9 cellular contexts compared by ENCODE assay signal in the genomic region with DNA sequence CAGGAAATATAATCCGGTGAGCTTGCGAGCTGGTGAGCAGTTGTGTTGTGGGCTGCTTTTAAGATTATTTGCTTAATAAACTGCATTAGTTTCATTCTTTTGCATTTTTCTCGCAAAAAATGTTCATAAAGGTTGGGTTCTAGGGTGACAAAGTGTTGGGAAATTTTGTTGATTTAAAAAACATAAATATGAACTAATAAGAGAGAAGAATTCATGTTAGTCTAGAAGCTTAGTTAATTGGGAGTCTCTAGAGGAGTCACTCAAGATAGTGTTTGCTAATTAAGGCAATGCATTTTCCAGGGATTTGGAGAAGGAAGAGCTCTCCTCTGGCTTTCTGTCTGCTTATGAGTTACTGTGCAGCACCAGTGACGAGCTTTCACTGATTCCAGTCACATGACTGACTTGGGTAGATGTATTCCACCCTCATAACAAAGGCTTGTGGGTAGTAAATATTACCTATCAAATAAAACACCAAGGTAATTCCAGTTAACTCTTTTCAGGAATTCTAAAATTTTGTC.
DNase-seq lines count a peak whose midpoint lies in the region; ATAC-seq, FAIRE-seq and TF ChIP-seq lines count a peak whose summit lies in the region.
"Had no signal": no experiment of that assay in that cellular context is flagged by ENCODE, and none has a peak within 500 bp of the region (broad histone marks: within the 10 kb centered on the region; RNA-seq: fewer than 3 reads in every experiment).

No MANE protein-coding gene starts in this region.

- H3K27me3 ChIP-seq in colonic mucosa, result no peaks in the 10 kb centered on the region
- H3K27me3 ChIP-seq in thyroid gland, result no peaks in the 10 kb centered on the region
- H3K27me3 ChIP-seq: breast epithelium had no signal

- intact Hi-C loops in colonic mucosa (cut with DNase I), result no loop called here
- intact Hi-C loops in thyroid gland (cut with DNase I), result no loop called here

- H3K36me3 Mint-ChIP-seq in stimulated activated naive B cell treated with anti-CD40 and anti-IgM and Interleukin-4, amounts not matched to agents 10 μg/mL and 1 μg/mL and 100 μg/mL, for 72 hours, result no peaks in the 10 kb centered on the region

- WGBS in thyroid gland, 2 donors, result 44 to 49% methylated on average over 4 of the region's 4 CpGs

- no peaks in the 10 kb centered on the region for H3K27me3 Mint-ChIP-seq in stimulated activated naive B cell treated with anti-CD40 and anti-IgM and Interleukin-4, amounts not matched to agents 10 μg/mL and 1 μg/mL and 100 μg/mL, for 72 hours

- H3K9me3 ChIP-seq in colonic mucosa (no peaks in the 10 kb centered on the region), thyroid gland (no peaks in the 10 kb centered on the region)
- H3K9me3 ChIP-seq: breast epithelium had no signal

- no peak overlapping the region for H3K9ac ChIP-seq in colonic mucosa (ENCODE audit: low read depth in 2 of 2, low read length in 2 of 2)

- H3K4me1 Mint-ChIP-seq in stimulated activated naive B cell treated with anti-CD40 and anti-IgM and Interleukin-4, amounts not matched to agents 10 μg/mL and 1 μg/mL and 100 μg/mL, for 72 hours, result peaks cover 5 to 10% of the 10 kb centered on the region in 2 donors

- FAIRE-seq in urothelium cell line (lab: Jason Lieb, UNC), result no peak

- TF ChIP-seq POLR2A in thyroid gland (IDR thresholded peaks at IDR 0.05), result no peak

- H3K4me3 ChIP-seq in colonic mucosa (no peak overlapping the region), thyroid gland (replicated peaks in 1 of 3) (no peak overlapping the region)
- H3K4me3 ChIP-seq: breast epithelium had no signal

- H3K4me3 Mint-ChIP-seq in stimulated activated naive B cell treated with anti-CD40 and anti-IgM and Interleukin-4, amounts not matched to agents 10 μg/mL and 1 μg/mL and 100 μg/mL, for 72 hours, result peak overlapping the region; percentile 55 to 74

- no peak overlapping the region for H3K27ac ChIP-seq in colonic mucosa
- H3K27ac ChIP-seq in thyroid gland, result no peak overlapping the region
- H3K27ac ChIP-seq: breast epithelium had no signal

- peak; percentile 22 for DNase-seq in NCI-H2107 treated with DMSO at 0.1 percent for 48 hours (lab: John Stamatoyannopoulos, UW; ENCODE audit: unreplicated experiment)
- DNase-seq in NCI-H2107 (lab: John Stamatoyannopoulos, UW), result no peak
- no peak for DNase-seq in colonic mucosa
- DNase-seq in stimulated activated naive B cell treated with anti-CD40 and anti-IgM and Interleukin-4, amounts not matched to agents 10 μg/mL and 1 μg/mL and 100 μg/mL, for 72 hours, result no peak
- DNase-seq in urothelium cell line (ENCODE audit: low spot score), result no peak
- DNase-seq in thyroid gland, result no peak

- no peaks in the 10 kb centered on the region for H3K9me3 Mint-ChIP-seq in stimulated activated naive B cell treated with anti-CD40 and anti-IgM and Interleukin-4, amounts not matched to agents 10 μg/mL and 1 μg/mL and 100 μg/mL, for 72 hours

- no peak overlapping the region for H3K27ac Mint-ChIP-seq in stimulated activated naive B cell treated with anti-CD40 and anti-IgM and Interleukin-4, amounts not matched to agents 10 μg/mL and 1 μg/mL and 100 μg/mL, for 72 hours

- no peaks in the 10 kb centered on the region for H3K4me1 ChIP-seq in colonic mucosa
- no peaks in the 10 kb centered on the region for H3K4me1 ChIP-seq in thyroid gland
- H3K4me1 ChIP-seq: breast epithelium had no signal

- TF ChIP-seq CTCF in colonic mucosa (IDR thresholded peaks at IDR 0.05), result peak; percentile 1
- TF ChIP-seq CTCF in thyroid gland (IDR thresholded peaks at IDR 0.05), result no peak

- ATAC-seq in HG03175 (IDR thresholded peaks at IDR 0.05; ENCODE audit: unreplicated experiment), result peak; percentile 41
- peak; percentile 39 to 41 for ATAC-seq in stimulated activated naive B cell treated with anti-CD40 and anti-IgM and Interleukin-4, amounts not matched to agents 10 μg/mL and 1 μg/mL and 100 μg/mL, for 72 hours (replicated peaks)
- ATAC-seq in HG02981 (IDR thresholded peaks at IDR 0.05; ENCODE audit: unreplicated experiment), result no peak

- H3K36me3 ChIP-seq in colonic mucosa (no peaks in the 10 kb centered on the region), thyroid gland (no peaks in the 10 kb centered on the region)
- H3K36me3 ChIP-seq: breast epithelium had no signal
